Comparison of ENCODE assay signal across 9 cellular contexts in genomic region chr2:224401641-224402342, GRCh38. TPM values are rescaled to one million over a fixed set of nuclear protein-coding genes. Genes with fewer than 3 reads are reported as not detected.
DNase-seq lines count a peak whose midpoint lies in the region; ATAC-seq and TF ChIP-seq lines count a peak whose summit lies in the region.
"Had no signal": no experiment of that assay in that cellular context is flagged by ENCODE, and none has a peak within 500 bp of the region (broad histone marks: within the 10 kb centered on the region; RNA-seq: fewer than 3 reads in every experiment).

TSS of gene FAM124B (minus strand) at chr2:224402107. CDS start at chr2:224401768, 339 bp downstream.

- no TSS peak for BruUV-seq in MCF 10A (replicated peaks; lab: Mats Ljungman, UMichigan)

- peaks cover 14% of the 10 kb centered on the region for H3K27me3 Mint-ChIP-seq in activated naive CD8-positive, alpha-beta T cell treated with anti-CD3 and anti-CD28 coated beads for 36 hours
- no peaks in the 10 kb centered on the region for H3K27me3 Mint-ChIP-seq in MCF 10A (ENCODE audit: insufficient read depth, unreplicated experiment)

- POLR2A ChIA-PET in MCF 10A (lab: Yijun Ruan, JAX) = interaction anchor here (1.0 kb wide), 1 partner anchor 16 kb away, joined by 3 read pairs; no protein-coding TSS in a partner anchor

- DNase-seq in NCI-H446 (lab: John Stamatoyannopoulos, UW) (peak; percentile 76 to 80), hypothalamus (lab: John Stamatoyannopoulos, UW) (peak in 34 of 51 donors; percentile 1 to 60 (median 16)), SIG-M5 treated with dmso at 0.1 percent for 504 hours (lab: John Stamatoyannopoulos, UW; ENCODE audit: unreplicated experiment) (no peak), MCF 10A (ENCODE audit: unreplicated experiment) (no peak), NCI-H2029 (lab: John Stamatoyannopoulos, UW) (no peak)
- peak; percentile 7 for DNase-seq in activated naive CD8-positive, alpha-beta T cell treated with anti-CD3 and anti-CD28 coated beads for 36 hours

- peak within 1 kb of the TSS in 9 of 21 experiments; percentile 15 to 59 (median 35) for H3K27ac ChIP-seq in skin epidermis
- H3K27ac ChIP-seq: epithelial cell of prostate had no signal

- H3K27ac Mint-ChIP-seq in activated naive CD8-positive, alpha-beta T cell treated with anti-CD3 and anti-CD28 coated beads for 36 hours = no peak within 1 kb of the TSS
- no peak within 1 kb of the TSS for H3K27ac Mint-ChIP-seq in MCF 10A (ENCODE audit: low read depth, unreplicated experiment)

- H3K4me3 Mint-ChIP-seq in activated naive CD8-positive, alpha-beta T cell treated with anti-CD3 and anti-CD28 coated beads for 36 hours = peak within 1 kb of the TSS; percentile 63
- no peak within 1 kb of the TSS for H3K4me3 Mint-ChIP-seq in MCF 10A (ENCODE audit: unreplicated experiment)

- CTCF ChIA-PET in MCF 10A (lab: Yijun Ruan, JAX) = interaction anchor here (0.5 to 1.8 kb wide), 4 partner anchors 9 to 1036 kb away, joined by 3 to 5 read pairs (median 4); no protein-coding TSS in a partner anchor

- peaks cover 12% of the 10 kb centered on the region for H3K4me1 Mint-ChIP-seq in activated naive CD8-positive, alpha-beta T cell treated with anti-CD3 and anti-CD28 coated beads for 36 hours
- H3K4me1 Mint-ChIP-seq in MCF 10A (ENCODE audit: insufficient read depth, unreplicated experiment) = no peaks in the 10 kb centered on the region

- intact Hi-C loops in MCF 10A (cut with micrococcal nuclease) = no loop called here

- peaks cover 2% of the 10 kb centered on the region for H3K9me3 Mint-ChIP-seq in activated naive CD8-positive, alpha-beta T cell treated with anti-CD3 and anti-CD28 coated beads for 36 hours
- H3K9me3 Mint-ChIP-seq in MCF 10A (ENCODE audit: unreplicated experiment) = no peaks in the 10 kb centered on the region

- peaks cover 2% of the 10 kb centered on the region for H3K36me3 Mint-ChIP-seq in activated naive CD8-positive, alpha-beta T cell treated with anti-CD3 and anti-CD28 coated beads for 36 hours
- H3K36me3 Mint-ChIP-seq in MCF 10A (ENCODE audit: insufficient read depth, unreplicated experiment) = no peaks in the 10 kb centered on the region

- no peak for TF ChIP-seq CTCF in MCF 10A (IDR thresholded peaks at IDR 0.05; ENCODE audit: unreplicated experiment)

- peak within 1 kb of the TSS; percentile 12 to 33 (median 23) for H3K4me3 ChIP-seq in skin epidermis

- ATAC-seq in GM18511 (IDR thresholded peaks at IDR 0.05; ENCODE audit: unreplicated experiment) = peak; percentile 61

RNA-seq across cellular contexts. Expression of gene FAM124B, which starts in this region (rescaled TPM):
- total RNA-seq in activated naive CD8-positive, alpha-beta T cell treated with anti-CD3 and anti-CD28 coated beads for 36 hours = under 1 TPM; 0.46 to 0.52 TPM
- not detected in 2 replicates for total RNA-seq in MCF 10A (2022)

Comparison
In these comparisons a context has a peak if more than half of its experiments do, and no peak if none do; other contexts are left out.
1. Peak in DNase-seq in activated naive CD8-positive, alpha-beta T cell treated with anti-CD3 and anti-CD28 coated beads for 36 hours; RNA of the gene not detected or under 1 TPM.
2. DNase-seq: peak in NCI-H446 (2 of 2) and hypothalamus (34 of 51); none in SIG-M5 treated with dmso at 0.1 percent for 504 hours (single experiment), MCF 10A (single experiment) and NCI-H2029 (single experiment).